ENCODE assay signal across 23 cellular contexts in genomic region chr7:123599766-123600165, GRCh38.
A peak's percentile ranks its signal among the peaks of the same experiment; 100 is the strongest.
DNase-seq lines count a peak whose midpoint lies in the region; ATAC-seq and TF ChIP-seq lines count a peak whose summit lies in the region.
"Had no signal": no experiment of that assay in that cellular context is flagged by ENCODE, and none has a peak within 500 bp of the region (broad histone marks: within the 10 kb centered on the region; RNA-seq: fewer than 3 reads in every experiment).

No MANE protein-coding gene starts in this region.

- DNase-seq in COLO829 (ENCODE audit: low spot score) (peak; percentile 80), MV-4-11 (lab: John Stamatoyannopoulos, UW) (peak; percentile 34), foreskin melanocyte (peak; percentile 63), HPDE6-E6E7 (ENCODE audit: extremely low spot score) (no peak), RPMI8226 (no peak)
- DNase-seq in stimulated activated CD4-positive, alpha-beta T cell treated with anti-CD3 and anti-CD28 coated beads, Interleukin-15, amount 100 ng/mL, for 24 hours = no peak
- DNase-seq: CD4-positive, CD25-positive, alpha-beta regulatory T cell; DMS53; H9; Karpas-422; NCI-H1092 treated with DMSO at 0.1 percent for 48 hours; NCI-H1436; NCI-H187 treated with DMSO at 0.1 percent for 48 hours; NCI-H2171 treated with DMSO at 0.1 percent for 48 hours; NCI-H345; NCI-H524; NCI-H774; SHP77 treated with DMSO at 0.1 percent for 48 hours; SK-N-SH; SW 1271 had no signal

- ATAC-seq in GM19455 (IDR thresholded peaks at IDR 0.05; ENCODE audit: unreplicated experiment) = no peak
- ATAC-seq: GM23338 had no signal

- no peak overlapping the region for H3K27ac Mint-ChIP-seq in nephron
- H3K27ac Mint-ChIP-seq: CD4-positive, CD25-positive, alpha-beta regulatory T cell; GM23338; H9 had no signal

- H3K27me3 Mint-ChIP-seq in nephron (ENCODE audit: low read depth) = no peaks in the 10 kb centered on the region

- no peaks in the 10 kb centered on the region for H3K36me3 Mint-ChIP-seq in nephron (ENCODE audit: low read depth)
- H3K36me3 Mint-ChIP-seq: CD4-positive, CD25-positive, alpha-beta regulatory T cell had no signal

- no peaks in the 10 kb centered on the region for H3K9me3 Mint-ChIP-seq in nephron
- H3K9me3 Mint-ChIP-seq: CD4-positive, CD25-positive, alpha-beta regulatory T cell; GM23338; H9 had no signal

- peak overlapping the region in 2 of 3 experiments; percentile 6 to 60 for H3K4me3 Mint-ChIP-seq in nephron
- H3K4me3 Mint-ChIP-seq: CD4-positive, CD25-positive, alpha-beta regulatory T cell; GM23338; H9 had no signal

- peaks cover 24% of the 10 kb centered on the region for H3K4me1 Mint-ChIP-seq in nephron
- H3K4me1 Mint-ChIP-seq: CD4-positive, CD25-positive, alpha-beta regulatory T cell had no signal

- no peak for TF ChIP-seq CTCF in nephron (IDR thresholded peaks at IDR 0.05; ENCODE audit: unreplicated experiment in 3 of 3)

Comparison
In these comparisons a context has a peak if more than half of its experiments do, and no peak if none do; other contexts are left out.
1. DNase-seq: peak in COLO829 (single experiment), MV-4-11 (single experiment) and foreskin melanocyte (single experiment); none in stimulated activated CD4-positive, alpha-beta T cell treated with anti-CD3 and anti-CD28 coated beads, Interleukin-15, amount 100 ng/mL, for 24 hours (single experiment), HPDE6-E6E7 (single experiment) and RPMI8226 (single experiment).